9 cellular contexts compared by ENCODE assay signal in the genomic region with DNA sequence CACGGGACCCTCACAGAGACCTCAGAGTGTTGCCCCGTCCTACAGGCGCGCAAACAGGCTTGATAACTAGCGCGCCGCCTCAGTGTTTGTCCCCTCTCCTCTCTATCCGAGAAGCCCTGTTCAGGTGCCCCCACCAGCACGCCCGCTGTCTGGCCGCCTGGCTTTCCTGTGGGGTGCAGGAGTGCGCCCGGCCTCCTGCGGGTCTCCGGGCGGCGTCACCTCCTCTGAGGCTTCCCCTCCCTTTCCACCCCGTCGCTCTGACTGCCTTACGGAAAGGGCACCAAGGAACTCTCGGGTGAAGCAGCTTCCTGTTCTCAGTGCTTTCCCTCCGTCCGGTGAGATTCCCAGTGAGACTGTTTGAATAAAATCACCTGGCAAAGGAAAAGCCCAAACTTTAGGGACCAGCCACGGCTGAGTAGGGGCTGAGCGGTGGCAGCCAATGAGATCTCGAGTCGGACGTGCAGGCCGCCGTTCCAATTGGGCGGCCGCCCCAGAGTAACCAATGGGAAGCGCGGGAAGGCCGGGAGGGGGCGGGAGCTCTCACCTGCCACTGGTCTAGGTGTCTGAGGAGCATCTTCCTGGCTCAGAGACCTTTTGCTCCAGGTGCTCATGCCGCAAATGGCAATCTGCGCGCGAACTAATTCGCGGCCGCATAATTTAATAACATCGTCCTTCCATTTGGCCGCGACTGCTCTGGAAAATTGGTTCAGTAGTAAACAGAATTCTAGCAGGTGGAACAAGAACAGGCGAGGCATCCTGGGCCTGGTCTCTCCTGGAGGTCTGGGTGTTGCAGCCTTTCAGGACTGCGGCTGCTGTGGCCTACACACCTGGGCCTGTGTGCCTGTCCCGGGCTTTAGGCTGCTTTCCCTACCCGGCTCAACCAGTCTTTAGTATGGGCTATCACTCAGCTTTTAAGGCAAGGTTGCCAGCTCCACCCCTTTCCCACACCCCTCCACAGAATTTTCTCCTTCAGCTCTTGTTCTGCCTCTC. TPM values are rescaled to one million over a fixed set of nuclear protein-coding genes. Genes with fewer than 3 reads are reported as not detected.
DNase-seq lines count a peak whose midpoint lies in the region; ATAC-seq, FAIRE-seq and TF ChIP-seq lines count a peak whose summit lies in the region.
"Not testable (repeated sequence)": the region's sequence is repeated elsewhere in the genome, so short reads cannot be mapped to it uniquely, and the experiment has no call there.
"Had no signal": no experiment of that assay in that cellular context is flagged by ENCODE, and none has a peak within 500 bp of the region (broad histone marks: within the 10 kb centered on the region; RNA-seq: fewer than 3 reads in every experiment).

RLN1 (minus strand) TSS at position 885 of the 990 bp plus-strand sequence; CDS start at position 755, 130 bp downstream.

- H3K27me3 Mint-ChIP-seq in glutamatergic neuron (ENCODE audit: unreplicated experiment); neural crest cell (ENCODE audit: low read depth): not testable (repeated sequence)

- TF ChIP-seq CTCF in glutamatergic neuron (IDR thresholded peaks at IDR 0.05; ENCODE audit: partially characterized antibody, unreplicated experiment); neural crest cell (conservative IDR thresholded peaks at IDR 0.05): not testable (repeated sequence)

- peak within 1 kb of the TSS in 1 of 2 donors; percentile 77 for H3K27ac Mint-ChIP-seq in activated naive CD4-positive, alpha-beta T cell treated with anti-CD3 and anti-CD28 coated beads, Interleukin-2, amount 50 U/mL, for 72 hours
- H3K27ac Mint-ChIP-seq in glutamatergic neuron (ENCODE audit: unreplicated experiment); neural crest cell (ENCODE audit: unreplicated experiment): not testable (repeated sequence)

- ATAC-seq in GM18907 (IDR thresholded peaks at IDR 0.05; ENCODE audit: unreplicated experiment), result peak; percentile 99
- ATAC-seq in HG02588 (IDR thresholded peaks at IDR 0.05; ENCODE audit: unreplicated experiment), result peak; percentile 100
- ATAC-seq in HG03469 (IDR thresholded peaks at IDR 0.05; ENCODE audit: unreplicated experiment), result peak; percentile 96
- peak; percentile 100 for ATAC-seq in SK-N-SH treated with all-trans-retinoic acid at 6 μM for 48 hours
- ATAC-seq in activated naive CD4-positive, alpha-beta T cell treated with anti-CD3 and anti-CD28 coated beads, Interleukin-2, amount 50 U/mL, for 72 hours, result peak; percentile 99 to 100

- not testable (repeated sequence) for H3K9me3 Mint-ChIP-seq in activated naive CD4-positive, alpha-beta T cell treated with anti-CD3 and anti-CD28 coated beads, Interleukin-2, amount 50 U/mL, for 72 hours; glutamatergic neuron (ENCODE audit: unreplicated experiment); neural crest cell

- DNase-seq in activated naive CD4-positive, alpha-beta T cell treated with anti-CD3 and anti-CD28 coated beads, Interleukin-2, amount 50 U/mL, for 72 hours (ENCODE audit: low spot score in 2 of 2), result peak in 1 of 2 donors; percentile 22
- DNase-seq in glutamatergic neuron; neural crest cell (ENCODE audit: low read depth, low spot score); urothelium cell line (ENCODE audit: low spot score): not testable (repeated sequence)

- not testable (repeated sequence) for H3K36me3 Mint-ChIP-seq in activated naive CD4-positive, alpha-beta T cell treated with anti-CD3 and anti-CD28 coated beads, Interleukin-2, amount 50 U/mL, for 72 hours; glutamatergic neuron (ENCODE audit: unreplicated experiment); neural crest cell (ENCODE audit: low read depth)

- peak; percentile 76 for FAIRE-seq in urothelium cell line (lab: Jason Lieb, UNC)

- H3K4me1 Mint-ChIP-seq in glutamatergic neuron (ENCODE audit: low read depth, unreplicated experiment); neural crest cell: not testable (repeated sequence)

- H3K4me3 Mint-ChIP-seq in glutamatergic neuron (ENCODE audit: unreplicated experiment) (peak within 1 kb of the TSS; percentile 82), neural crest cell (peak within 1 kb of the TSS; percentile 61)

RNA-seq across cellular contexts. Expression of gene RLN1, which starts in this region (rescaled TPM):
- total RNA-seq in activated naive CD4-positive, alpha-beta T cell treated with anti-CD3 and anti-CD28 coated beads, Interleukin-2, amount 50 U/mL, for 72 hours, result 1 to 10 TPM; 1.7 to 2.5 TPM
- not detected for total RNA-seq in glutamatergic neuron (ENCODE audit: unreplicated experiment)
- 0.84 TPM in 1 of 2 replicates, not detected in the other for total RNA-seq in neural crest cell
- total RNA-seq: mesenteric fat pad had no signal
